In the genomic region with DNA sequence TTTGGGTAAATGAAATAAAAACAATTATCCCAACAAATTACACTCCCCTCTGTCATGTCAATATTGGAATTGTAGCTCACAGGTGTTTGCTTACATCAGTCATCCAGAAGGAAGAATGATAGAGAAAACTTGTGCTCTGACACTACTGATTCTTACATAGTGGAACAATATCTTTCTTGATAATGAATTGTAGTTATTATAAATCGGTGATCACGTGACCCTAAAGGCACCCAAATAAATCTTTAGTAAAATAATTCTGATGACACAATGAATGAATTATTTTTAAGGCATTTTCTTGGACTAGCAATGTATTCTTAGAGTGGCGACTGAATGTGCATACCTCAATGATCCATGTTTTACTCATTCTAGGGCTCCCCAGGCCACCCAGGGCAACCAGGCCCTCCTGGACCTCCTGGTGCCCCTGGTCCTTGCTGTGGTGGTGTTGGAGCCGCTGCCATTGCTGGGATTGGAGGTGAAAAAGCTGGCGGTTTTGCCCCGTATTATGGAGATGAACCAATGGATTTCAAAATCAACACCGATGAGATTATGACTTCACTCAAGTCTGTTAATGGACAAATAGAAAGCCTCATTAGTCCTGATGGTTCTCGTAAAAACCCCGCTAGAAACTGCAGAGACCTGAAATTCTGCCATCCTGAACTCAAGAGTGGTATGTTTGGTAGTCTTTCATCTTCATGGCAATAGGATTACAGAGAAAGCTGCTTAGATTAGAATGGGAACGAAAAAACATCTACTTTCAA, we compare ENCODE assay signal across 16 cellular contexts. TPM values are rescaled to one million over a fixed set of nuclear protein-coding genes. Genes with fewer than 3 reads are reported as not detected.
DNase-seq lines count a peak whose midpoint lies in the region; ATAC-seq and TF ChIP-seq lines count a peak whose summit lies in the region.
"Had no signal": no experiment of that assay in that cellular context is flagged by ENCODE, and none has a peak within 500 bp of the region (broad histone marks: within the 10 kb centered on the region; RNA-seq: fewer than 3 reads in every experiment).

No MANE protein-coding gene starts in this region.

- in situ Hi-C loops in IMR-90 (cut with MboI; ENCODE audit: low sequenced_read_pairs) = no loop called here

- H3K4me1 ChIP-seq in IMR-90 (ENCODE audit: control insufficient read depth, insufficient read depth, low read length) (no peaks in the 10 kb centered on the region), mesenchymal stem cell (ENCODE audit: control insufficient read depth, insufficient read depth, low read depth, low read length) (no peaks in the 10 kb centered on the region), urinary bladder (ENCODE audit: insufficient read depth) (no peaks in the 10 kb centered on the region)
- H3K4me1 ChIP-seq: Caco-2 had no signal

- H3K4ac ChIP-seq in IMR-90 (ENCODE audit: low read depth, low read length) = no peak overlapping the region
- H3K4ac ChIP-seq in mesenchymal stem cell (ENCODE audit: low read depth in 1 of 2, low read length in 2 of 2) = no peak overlapping the region

- 100% methylated on average over 3 of the region's 10 CpGs; no CpG with 5 or more reads in 1 of the 2 experiments for WGBS in IMR-90 (ENCODE audit: extremely low coverage in 2 of 2, insufficient read length in 1 of 2), 2 experiments
- 98% methylated on average over 6 of the region's 10 CpGs for WGBS in mesenchymal stem cell
- 61% methylated on average over 10 of the region's 10 CpGs for WGBS in urinary bladder
- 66 to 83% methylated on average over 10 of the region's 10 CpGs for WGBS in lower leg skin, 2 donors

- POLR2A ChIA-PET in IMR-90 (lab: Charles Lee; ENCODE audit: unreplicated experiment) = no interaction called here

- no peak for DNase-seq in IMR-90
- no peak for DNase-seq in mesenchymal stem cell
- DNase-seq in lower leg skin (ENCODE audit: low spot score in 2 of 2) = no peak
- DNase-seq in NCI-H526 (lab: John Stamatoyannopoulos, UW) = no peak
- DNase-seq: C1 segment of cervical spinal cord, Caco-2, DMS53, H9, NCI-H2081 treated with DMSO at 0.1 percent for 48 hours, NCI-H2227 treated with DMSO at 0.1 percent for 48 hours, NCI-H526 treated with DMSO at 0.1 percent for 48 hours, Right ventricle myocardium superior had no signal

- no peak overlapping the region for H3K4me2 ChIP-seq in IMR-90 (ENCODE audit: low read depth, low read length)
- no peak overlapping the region for H3K4me2 ChIP-seq in mesenchymal stem cell (ENCODE audit: low read length, poor library complexity, severe bottlenecking)

- dilution Hi-C loops in IMR-90 (cut with HindIII; ENCODE audit: low sequenced_read_pairs, unreplicated experiment) = no loop called here

- peaks cover 75% of the 10 kb centered on the region for H3K36me3 ChIP-seq in IMR-90 (ENCODE audit: control insufficient read depth, insufficient read depth, low read length)
- peaks cover 24 to 93% of the 10 kb centered on the region in 2 experiments for H3K36me3 ChIP-seq in mesenchymal stem cell (ENCODE audit: control insufficient read depth in 1 of 2, insufficient read depth in 2 of 2, low read depth in 1 of 2, low read length in 2 of 2)
- no peaks in the 10 kb centered on the region for H3K36me3 ChIP-seq in urinary bladder (ENCODE audit: insufficient read depth)

- H3K79me1 ChIP-seq in IMR-90 (ENCODE audit: low read depth in 1 of 2, low read length in 2 of 2) (peaks cover 13 to 26% of the 10 kb centered on the region in 2 experiments), mesenchymal stem cell (replicated peaks; ENCODE audit: low read length, poor library complexity, severe bottlenecking) (peaks cover 4% of the 10 kb centered on the region)

- no peaks in the 10 kb centered on the region for H3K9me3 ChIP-seq in IMR-90 (ENCODE audit: control insufficient read depth, insufficient read depth, low read length)
- H3K9me3 ChIP-seq in mesenchymal stem cell (ENCODE audit: control insufficient read depth, low read length) = no peaks in the 10 kb centered on the region
- H3K9me3 ChIP-seq: Caco-2 had no signal

- H2BK12ac ChIP-seq in mesenchymal stem cell (ENCODE audit: low read length in 2 of 2) = no peak overlapping the region

- peaks cover 6% of the 10 kb centered on the region for H3K9me1 ChIP-seq in IMR-90 (ENCODE audit: insufficient read depth, low read length)

- no peak overlapping the region for H3K14ac ChIP-seq in IMR-90 (replicated peaks; ENCODE audit: low read depth, low read length)
- H3K14ac ChIP-seq in mesenchymal stem cell (ENCODE audit: low read length in 2 of 2) = no peak overlapping the region

- H2BK15ac ChIP-seq in IMR-90 (ENCODE audit: low read depth, low read length) (no peak overlapping the region), mesenchymal stem cell (ENCODE audit: low read depth, poor library complexity, severe bottlenecking) (no peak overlapping the region)

- CTCF ChIA-PET in IMR-90 (lab: Yijun Ruan, JAX) = interaction anchor here (0.6 kb wide), 1 partner anchor 359 kb away, joined by 4 read pairs; no protein-coding TSS in a partner anchor

- no TSS peak for BruUV-seq in IMR-90 (replicated peaks; lab: Mats Ljungman, UMichigan)

- H4K8ac ChIP-seq in IMR-90 (ENCODE audit: low read depth in 2 of 2, low read length in 2 of 2) = no peak overlapping the region
- peak overlapping the region; percentile 35 for H4K8ac ChIP-seq in mesenchymal stem cell (ENCODE audit: low read length)

- H3K18ac ChIP-seq in IMR-90 (ENCODE audit: low read depth, low read length) = 0 out of 2 replicates have a peak overlapping the region, but pooled peaks have one; percentile 32
- peak overlapping the region in 1 of 2 experiments; percentile 38 for H3K18ac ChIP-seq in mesenchymal stem cell (ENCODE audit: low read depth in 1 of 2, low read length in 2 of 2)

- H3K27me3 ChIP-seq in IMR-90 (ENCODE audit: control insufficient read depth, insufficient read depth, low read length) (no peaks in the 10 kb centered on the region), mesenchymal stem cell (ENCODE audit: control insufficient read depth in 1 of 2, insufficient read depth in 1 of 2, low read length in 2 of 2) (no peaks in the 10 kb centered on the region)

- H2BK5ac ChIP-seq in IMR-90 (ENCODE audit: low read depth, low read length, poor library complexity, severe bottlenecking) (peak overlapping the region; percentile 58), mesenchymal stem cell (ENCODE audit: low read depth, low read length, poor library complexity, severe bottlenecking) (no peak overlapping the region)

- no peak overlapping the region for H2AK9ac ChIP-seq in IMR-90 (replicated peaks; ENCODE audit: low read depth, low read length, poor library complexity)

- ATAC-seq in IMR-90 (ENCODE audit: low read depth) = peak; percentile 6; the same call in 1 of the 2 replicates
- ATAC-seq in SK-N-SH treated with all-trans-retinoic acid at 6 μM for 48 hours = peak; percentile 10; the same call in 2 of the 3 replicates
- ATAC-seq in GM21737 (IDR thresholded peaks at IDR 0.05; ENCODE audit: unreplicated experiment) = no peak
- ATAC-seq: Panc1 had no signal

- H4K91ac ChIP-seq in IMR-90 (ENCODE audit: insufficient read depth, low read depth, low read length) (no peak overlapping the region), mesenchymal stem cell (ENCODE audit: low read length) (no peak overlapping the region)

- H2AK5ac ChIP-seq in IMR-90 (ENCODE audit: low read depth, low read length) = no peak overlapping the region
- no peak overlapping the region for H2AK5ac ChIP-seq in mesenchymal stem cell (ENCODE audit: low read length, severe bottlenecking)

- no peaks in the 10 kb centered on the region for H4K20me1 ChIP-seq in IMR-90 (ENCODE audit: insufficient read depth, low read length)

- H2AFZ ChIP-seq in IMR-90 (replicated peaks; ENCODE audit: low read length, poor library complexity) (no peak overlapping the region), mesenchymal stem cell (ENCODE audit: low read depth, low read length) (no peak overlapping the region)

- TF ChIP-seq CTCF in IMR-90 (conservative IDR thresholded peaks at IDR 0.05; ENCODE audit: low read depth, low read length) = no peak
- no peak for TF ChIP-seq CTCF in lower leg skin (IDR thresholded peaks at IDR 0.05)

- H3K23ac ChIP-seq in IMR-90 (ENCODE audit: low read depth, low read length) (no peak overlapping the region), mesenchymal stem cell (ENCODE audit: low read length in 2 of 2) (no peak overlapping the region)

- no peak overlapping the region for H3K9ac ChIP-seq in IMR-90 (ENCODE audit: low read depth, low read length)
- H3K9ac ChIP-seq in mesenchymal stem cell (ENCODE audit: low read length) = peak overlapping the region; percentile 60

- peak overlapping the region; percentile 85; the same call in 1 of the 2 replicates for H3K27ac ChIP-seq in IMR-90 (ENCODE audit: insufficient read depth, low read length)
- no peak overlapping the region for H3K27ac ChIP-seq in mesenchymal stem cell (ENCODE audit: low read length, poor library complexity, severe bottlenecking)
- H3K27ac ChIP-seq in urinary bladder (ENCODE audit: low read depth) = peak overlapping the region; percentile 27

- H3K4me3 ChIP-seq in IMR-90 (ENCODE audit: insufficient read depth, low read depth, low read length) (no peak overlapping the region), mesenchymal stem cell (ENCODE audit: insufficient read depth in 1 of 2, low read depth in 1 of 2, low read length in 2 of 2) (no peak overlapping the region), urinary bladder (ENCODE audit: low read depth, low read length) (no peak overlapping the region), lower leg skin (ENCODE audit: low read depth, poor library complexity, severe bottlenecking) (no peak overlapping the region)

- H2BK120ac ChIP-seq in IMR-90 (ENCODE audit: low read depth, low read length) (no peak overlapping the region), mesenchymal stem cell (ENCODE audit: low read depth, low read length) (no peak overlapping the region)

- no peak overlapping the region for H2BK20ac ChIP-seq in IMR-90 (ENCODE audit: low read depth, low read length)

- TF ChIP-seq POLR2A in IMR-90 (IDR thresholded peaks at IDR 0.05; ENCODE audit: low read depth, low read length) (no peak), lower leg skin (IDR thresholded peaks at IDR 0.05) (no peak)

- intact Hi-C loops in IMR-90 (cut with micrococcal nuclease) = no loop called here
- intact Hi-C loops in lower leg skin (cut with DNase I; ENCODE audit: low total_unique reads) = no loop called here

- TF ChIP-seq RAD21 in IMR-90 (IDR thresholded peaks at IDR 0.05; ENCODE audit: low read length) = no peak

- no peak overlapping the region for H3K56ac ChIP-seq in IMR-90 (ENCODE audit: extremely low read depth, insufficient read depth, low read length)

- 0 out of 2 replicates have a peak overlapping the region, but pooled peaks have one; percentile 46 for H4K5ac ChIP-seq in IMR-90 (ENCODE audit: low read depth, low read length)

TF ChIP-seq in SK-N-SH treated with all-trans-retinoic acid at 6 μM for 48 hours, 23 proteins besides CTCF, POLR2A, EP300 and RAD21 (continues in another document):
- TF ChIP-seq TOX (CRISPR knock-in tag; IDR thresholded peaks at IDR 0.05; ENCODE audit: borderline replicate concordance) = no peak

RNA-seq across cellular contexts. Expression of a gene that starts 34.6 kb away (rescaled TPM):
- 408 and 411 TPM in 2 replicates for total RNA-seq in IMR-90 (2012; rRNA removed)
- polyA plus RNA-seq in IMR-90 (2012; rRNA removed) = 326 and 402 TPM in 2 replicates
- 382 and 438 TPM in 2 replicates for polyA plus RNA-seq in IMR-90 (2012; cell fraction: cytosol; rRNA removed)
- polyA plus RNA-seq in IMR-90 (2012; cell fraction: nucleus; rRNA removed; ENCODE audit: low replicate concordance) = 291 and 482 TPM in 2 replicates
- polyA plus RNA-seq in mesenchymal stem cell (2013, experiment 1 of 2) = 3,787 TPM
- 4,096 TPM for polyA plus RNA-seq in mesenchymal stem cell (2013, experiment 2 of 2)
- total RNA-seq in urinary bladder = 20,765 TPM
- 1,351 TPM for polyA plus RNA-seq in urinary bladder
- 100 to 1,000 TPM in 1 of 4 donors, 10 to 100 TPM in 3; 16.7 to 142 (median 24.9) TPM for total RNA-seq in lower leg skin
- total RNA-seq: H9 had no signal

Comparison
In these comparisons a context has a peak if more than half of its experiments do, and no peak if none do; other contexts are left out.
1. RNA of a gene that starts 34.6 kb away (total RNA-seq): 20,765 TPM in urinary bladder (single experiment); 408 to 411 TPM in IMR-90 and 16.7 to 142 TPM in lower leg skin; every median in the first group is over 10 times any median in the second.